Comparison of ENCODE assay signal across 19 cellular contexts in genomic region chr20:17643531-17644188, GRCh38. TPM values are rescaled to one million over a fixed set of nuclear protein-coding genes. Genes with fewer than 3 reads are reported as not detected.
DNase-seq lines count a peak whose midpoint lies in the region; ATAC-seq and TF ChIP-seq lines count a peak whose summit lies in the region.
"Had no signal": no experiment of that assay in that cellular context is flagged by ENCODE, and none has a peak within 500 bp of the region (broad histone marks: within the 10 kb centered on the region; RNA-seq: fewer than 3 reads in every experiment).

No MANE protein-coding gene starts in this region.

- no peaks in the 10 kb centered on the region for H3K9me3 Mint-ChIP-seq in osteocyte (ENCODE audit: unreplicated experiment)
- H3K9me3 Mint-ChIP-seq: activated B cell treated with CpG ODN at 0.5 μM for 24 hours had no signal

- H3K9me3 ChIP-seq in heart left ventricle, result no peaks in the 10 kb centered on the region
- no peaks in the 10 kb centered on the region for H3K9me3 ChIP-seq in tibial nerve
- H3K9me3 ChIP-seq: A549 had no signal

- ATAC-seq in Right ventricle myocardium superior (ENCODE audit: poor library complexity) (peak; percentile 42), heart left ventricle (peak in 3 of 4 donors; percentile 43 to 61 (median 45))
- ATAC-seq: A549 had no signal

- 66 to 80% (median 70%) methylated on average over 10 of the region's 10 CpGs for WGBS in heart left ventricle, 4 donors
- WGBS in tibial nerve, 2 donors, result 55 to 63% methylated on average over 9 to 10 of the region's 10 CpGs

- peaks cover 0 to 77% (median 52%) of the 10 kb centered on the region in 12 donors for H3K4me1 ChIP-seq in heart left ventricle
- H3K4me1 ChIP-seq in tibial nerve, result peaks cover 0 to 64% (median 25%) of the 10 kb centered on the region in 4 donors
- H3K4me1 ChIP-seq: A549 had no signal

- peak overlapping the region in 11 of 12 donors; percentile 2 to 72 (median 46) for H3K27ac ChIP-seq in heart left ventricle
- no peak overlapping the region for H3K27ac ChIP-seq in tibial nerve
- H3K27ac ChIP-seq: A549 had no signal

- no peaks in the 10 kb centered on the region for H3K27me3 Mint-ChIP-seq in osteocyte (ENCODE audit: unreplicated experiment)
- H3K27me3 Mint-ChIP-seq: activated B cell treated with CpG ODN at 0.5 μM for 24 hours had no signal

- peaks cover 14% of the 10 kb centered on the region for H3K36me3 Mint-ChIP-seq in osteocyte (ENCODE audit: unreplicated experiment)

- H3K27me3 ChIP-seq in heart left ventricle (no peaks in the 10 kb centered on the region), tibial nerve (no peaks in the 10 kb centered on the region)

- H3K4me3 Mint-ChIP-seq in osteocyte (ENCODE audit: unreplicated experiment), result no peak overlapping the region
- H3K4me3 Mint-ChIP-seq: activated B cell treated with CpG ODN at 0.5 μM for 24 hours had no signal

- TF ChIP-seq POLR2A in heart left ventricle (IDR thresholded peaks at IDR 0.05) (no peak), tibial nerve (IDR thresholded peaks at IDR 0.05) (no peak)

- intact Hi-C loops in Right ventricle myocardium superior (cut with DNase I), result no loop called here
- intact Hi-C loops in cardiac septum (cut with DNase I), result no loop called here
- intact Hi-C loops in heart left ventricle (cut with DNase I), result loop anchor here in 1 of 10 donors (10.0 kb wide), 1 partner anchor 251 kb away; no protein-coding TSS in a partner anchor

- no peak for TF ChIP-seq EP300 in tibial nerve (IDR thresholded peaks at IDR 0.05)

- H3K4me1 Mint-ChIP-seq in osteocyte (ENCODE audit: unreplicated experiment), result peaks cover 48% of the 10 kb centered on the region

- DNase-seq in Right ventricle myocardium superior, result no peak
- DNase-seq in cardiac septum (ENCODE audit: low spot score), result no peak
- peak in 2 of 5 donors; percentile 24 to 48 for DNase-seq in heart left ventricle
- DNase-seq in osteocyte (ENCODE audit: extremely low spot score, unreplicated experiment), result no peak
- no peak for DNase-seq in NCI-H2196 (lab: John Stamatoyannopoulos, UW; ENCODE audit: unreplicated experiment)
- no peak for DNase-seq in tibial nerve (ENCODE audit: low spot score in 2 of 2)
- DNase-seq in DMS 273 treated with DMSO at 0.1 percent for 48 hours (lab: John Stamatoyannopoulos, UW), result no peak
- no peak for DNase-seq in stimulated activated CD4-positive, alpha-beta T cell treated with anti-CD3 and anti-CD28 coated beads, Interleukin-2, amount 100 ng/mL, for 48 hours
- DNase-seq: activated B cell treated with CpG ODN at 0.5 μM for 24 hours; activated gamma-delta T cell; effector CD8-positive, alpha-beta T cell; NCI-H1048; NCI-H446 treated with DMSO at 0.1 percent for 48 hours; stimulated activated CD4-positive, alpha-beta T cell treated with anti-CD3 and anti-CD28 coated beads, Interleukin-2, amount 100 ng/mL, for 24 hours; SW 1271 had no signal

- H3K27ac Mint-ChIP-seq in osteocyte (ENCODE audit: unreplicated experiment), result peak overlapping the region; percentile 90
- H3K27ac Mint-ChIP-seq: activated B cell treated with CpG ODN at 0.5 μM for 24 hours had no signal

- H3K36me3 ChIP-seq in heart left ventricle (peaks cover 0 to 63% (median 35%) of the 10 kb centered on the region in 9 donors), tibial nerve (peaks cover 0 to 41% (median 0%) of the 10 kb centered on the region in 3 donors)

- H3K4me3 ChIP-seq in heart left ventricle (no peak overlapping the region), tibial nerve (no peak overlapping the region)
- H3K4me3 ChIP-seq: A549 had no signal

- no peak for TF ChIP-seq CTCF in heart left ventricle (IDR thresholded peaks at IDR 0.05)
- no peak for TF ChIP-seq CTCF in osteocyte (IDR thresholded peaks at IDR 0.05)
- no peak for TF ChIP-seq CTCF in tibial nerve (IDR thresholded peaks at IDR 0.05)

RNA-seq across cellular contexts. Expression of gene RRBP1, which starts 38.4 kb away (rescaled TPM):
- total RNA-seq in Right ventricle myocardium superior, result 32.1 TPM
- total RNA-seq in cardiac septum, result 46.7 TPM
- 10 to 100 TPM; 27.9 to 91.3 (median 40.0) TPM for total RNA-seq in heart left ventricle
- polyA plus RNA-seq in heart left ventricle, result 10 to 100 TPM; 24.9 to 53.8 TPM
- 307 and 312 TPM in 2 replicates for total RNA-seq in osteocyte
- total RNA-seq in tibial nerve, result 100 to 1,000 TPM in 1 of 4 donors, 10 to 100 TPM in 3; 76.5 to 162 (median 83.9) TPM

RNA-seq across cellular contexts. Expression of gene BANF2, which starts 56.1 kb away (rescaled TPM):
- not detected for total RNA-seq in Right ventricle myocardium superior
- total RNA-seq in cardiac septum, result not detected
- not detected for total RNA-seq in heart left ventricle
- polyA plus RNA-seq in heart left ventricle, result not detected
- not detected in 2 replicates for total RNA-seq in osteocyte
- not detected for total RNA-seq in tibial nerve
- total RNA-seq: activated B cell treated with CpG ODN at 0.5 μM for 24 hours, frontal cortex, mononuclear cell, pulmonary artery endothelial cell had no signal
- polyA plus RNA-seq: A549 had no signal

Comparison
In these comparisons a context has a peak if more than half of its experiments do, and no peak if none do; other contexts are left out.
1. H3K27ac ChIP-seq: peak in heart left ventricle (11 of 12); none in tibial nerve (0 of 4).